In the genomic region with DNA sequence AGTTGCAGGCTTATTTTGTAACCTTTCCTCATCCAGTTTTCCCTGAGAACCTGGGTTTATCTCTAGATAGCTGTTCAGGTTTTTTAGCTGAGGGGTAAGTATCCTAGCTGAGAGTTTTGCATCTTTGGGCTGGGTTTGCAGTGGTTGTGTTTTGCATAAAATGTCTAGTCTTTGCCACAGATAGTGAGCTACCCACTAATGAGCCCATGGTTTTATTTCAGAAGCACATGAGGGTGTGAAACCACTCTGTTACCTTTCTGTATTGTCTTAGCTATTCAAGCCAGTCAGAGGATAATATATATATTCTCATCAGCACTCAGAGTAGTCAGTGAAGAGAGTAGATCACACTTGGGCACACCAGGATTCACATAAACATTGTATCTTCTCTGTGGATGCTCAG, we compare ENCODE assay signal across 17 cellular contexts. TPM values are rescaled to one million over a fixed set of nuclear protein-coding genes. Genes with fewer than 3 reads are reported as not detected.
DNase-seq lines count a peak whose midpoint lies in the region; ATAC-seq and FAIRE-seq lines count a peak whose summit lies in the region.
"Had no signal": no experiment of that assay in that cellular context is flagged by ENCODE, and none has a peak within 500 bp of the region (broad histone marks: within the 10 kb centered on the region; RNA-seq: fewer than 3 reads in every experiment).

No MANE protein-coding gene starts in this region.

- no peaks in the 10 kb centered on the region for H3K36me3 ChIP-seq in H7 (replicated peaks; ENCODE audit: control insufficient read depth, insufficient read depth, low read length)

- no peak for DNase-seq in activated T-cell treated with anti-CD3 and anti-CD28 coated beads, Interleukin-2, amount 50 U/mL, for 48 hours
- no peak for DNase-seq in urothelium cell line (ENCODE audit: low spot score)
- DNase-seq in H7 = no peak
- DNase-seq: activated T-cell treated with anti-CD3 and anti-CD28 coated beads for 4 hours; anterior cingulate cortex; dorsolateral prefrontal cortex; EL; foreskin fibroblast; midbrain; NCI-H1105; stimulated activated CD4-positive, alpha-beta T cell treated with anti-CD3 and anti-CD28 coated beads, Interleukin-2, amount 100 ng/mL, for 24 hours; stimulated activated naive CD4-positive, alpha-beta T cell had no signal

- ATAC-seq in GM18519 (IDR thresholded peaks at IDR 0.05; ENCODE audit: low FRiP score, unreplicated experiment) (peak; percentile 67), GM19463 (IDR thresholded peaks at IDR 0.05; ENCODE audit: unreplicated experiment) (peak; percentile 88), HG02938 (IDR thresholded peaks at IDR 0.05; ENCODE audit: unreplicated experiment) (peak; percentile 96), HG03565 (IDR thresholded peaks at IDR 0.05; ENCODE audit: unreplicated experiment) (peak; percentile 47), HG02852 (IDR thresholded peaks at IDR 0.05; ENCODE audit: unreplicated experiment) (no peak)

- H3K27me3 ChIP-seq in H7 (ENCODE audit: control insufficient read depth, insufficient read depth, low read length) = no peaks in the 10 kb centered on the region
- H3K27me3 ChIP-seq: dorsolateral prefrontal cortex had no signal

- no peak for FAIRE-seq in urothelium cell line (lab: Jason Lieb, UNC)

- H3K4me3 ChIP-seq in H7 (ENCODE audit: insufficient read depth, low read depth, low read length) = no peak overlapping the region
- H3K4me3 ChIP-seq: dorsolateral prefrontal cortex had no signal

RNA-seq across cellular contexts. Expression of a gene that starts 24.6 kb away (rescaled TPM):
- total RNA-seq in H7 (2014; rRNA removed; shearing (Covaris generic)) = not detected in 2 replicates

RNA-seq across cellular contexts. Expression of a gene that starts 52.7 kb away (rescaled TPM):
- total RNA-seq in H7 (2014; rRNA removed; shearing (Covaris generic)) = 121 and 194 TPM in 2 replicates
